ENCODE assay signal across 9 cellular contexts in the genomic region with DNA sequence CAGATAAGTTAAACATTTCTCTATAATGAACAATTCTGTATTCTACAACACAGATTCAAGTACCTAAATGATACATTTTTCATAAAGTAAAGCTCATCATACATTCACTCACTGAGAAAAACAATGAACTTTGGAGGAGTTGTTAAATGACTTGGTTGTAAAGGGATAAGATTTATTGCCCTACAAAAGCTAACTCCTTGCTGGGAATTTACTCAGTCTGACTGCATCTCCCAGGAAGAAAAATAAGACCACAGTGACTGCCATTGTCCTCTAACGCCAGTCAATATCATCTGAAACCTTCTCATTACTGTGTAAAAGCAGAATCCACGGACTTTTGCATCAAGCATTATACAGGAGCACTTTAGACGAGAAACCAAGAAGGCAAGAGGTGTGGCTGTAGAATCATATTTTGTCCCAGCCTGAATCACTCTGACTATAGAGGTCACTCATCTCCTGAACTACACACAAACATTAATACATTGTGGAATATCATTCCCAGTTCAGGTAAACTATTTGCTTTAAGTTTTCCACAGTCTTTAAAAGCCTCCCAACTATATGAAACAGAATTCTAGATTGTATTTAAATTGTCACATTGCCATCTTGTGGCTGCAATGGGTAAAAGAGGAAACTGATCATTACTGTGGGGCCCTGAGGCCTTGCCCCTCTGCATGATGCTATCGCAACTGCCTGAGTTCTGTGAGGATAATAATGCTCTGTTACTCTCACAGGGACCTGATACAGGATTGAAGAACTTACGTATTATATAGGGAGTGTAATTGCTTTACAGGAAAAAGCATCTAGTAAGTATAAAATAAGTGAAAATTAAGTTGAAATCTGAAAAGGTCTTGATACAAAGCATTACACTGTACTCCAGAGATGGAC.
A peak's percentile ranks its signal among the peaks of the same experiment; 100 is the strongest.
DNase-seq lines count a peak whose midpoint lies in the region; ATAC-seq, FAIRE-seq and TF ChIP-seq lines count a peak whose summit lies in the region.
"Had no signal": no experiment of that assay in that cellular context is flagged by ENCODE, and none has a peak within 500 bp of the region (broad histone marks: within the 10 kb centered on the region; RNA-seq: fewer than 3 reads in every experiment).

No MANE protein-coding gene starts in this region.

- no peak for TF ChIP-seq POLR2A in gastrocnemius medialis (IDR thresholded peaks at IDR 0.05)

- intact Hi-C loops in PC-3 (cut with micrococcal nuclease): loop anchor here (1.0 kb wide), 1 partner anchor 211 kb away; no protein-coding TSS in a partner anchor
- intact Hi-C loops in gastrocnemius medialis (cut with DNase I; ENCODE audit: low total_unique reads): no loop called here

- POLR2A ChIA-PET in PC-3 (lab: Charles Lee; ENCODE audit: unreplicated experiment): no interaction called here

- H3K4me3 ChIP-seq in PC-3 (ENCODE audit: low read length): no peak overlapping the region
- H3K4me3 ChIP-seq in fibroblast of mammary gland (ENCODE audit: control insufficient read depth, low read depth, low read length): no peak overlapping the region
- no peak overlapping the region for H3K4me3 ChIP-seq in small intestine (ENCODE audit: low read depth in 1 of 2, low read length in 2 of 2)
- H3K4me3 ChIP-seq in gastrocnemius medialis: no peak overlapping the region
- H3K4me3 ChIP-seq: BLaER1 had no signal

- no peak overlapping the region for H3K27ac ChIP-seq in PC-3 (ENCODE audit: low read length)
- no peak overlapping the region for H3K27ac ChIP-seq in small intestine (ENCODE audit: low read depth in 1 of 2, low read length in 1 of 2)
- no peak overlapping the region for H3K27ac ChIP-seq in gastrocnemius medialis
- H3K27ac ChIP-seq: BLaER1 had no signal

- H3K9me3 ChIP-seq in PC-3 (ENCODE audit: low read length) (no peaks in the 10 kb centered on the region), small intestine (ENCODE audit: control insufficient read depth, low read depth) (no peaks in the 10 kb centered on the region), gastrocnemius medialis (no peaks in the 10 kb centered on the region)

- H2AFZ ChIP-seq in PC-3 (ENCODE audit: low read length): no peak overlapping the region

- BruUV-seq in PC-3 (replicated peaks; lab: Mats Ljungman, UMichigan): no TSS peak

- DNase-seq in NCI-H1694 treated with DMSO at 0.1 percent for 48 hours (lab: John Stamatoyannopoulos, UW) (peak; percentile 26), NCI-H1694 (lab: John Stamatoyannopoulos, UW) (no peak), PC-3 (peak; percentile 68), fibroblast of mammary gland (ENCODE audit: low read depth) (peak; percentile 4), small intestine (peak; percentile 21), gastrocnemius medialis (no peak)

- TF ChIP-seq CTCF in PC-3 (conservative IDR thresholded peaks at IDR 0.05; ENCODE audit: low read depth, low read length) (peak; percentile 92), fibroblast of mammary gland (conservative IDR thresholded peaks at IDR 0.05; ENCODE audit: control insufficient read depth, insufficient read depth, low read depth, low read length) (peak; percentile 5), gastrocnemius medialis (IDR thresholded peaks at IDR 0.05 in 4 of 5, conservative IDR thresholded peaks at IDR 0.05 in 1 of 5) (no peak)

- H3K4me2 ChIP-seq in PC-3 (ENCODE audit: low read length): no peak overlapping the region
- H3K4me2 ChIP-seq: BLaER1 had no signal

- 12 to 33% (median 28%) methylated on average over 5 of the region's 5 CpGs for WGBS in small intestine, 3 donors

- H3K9ac ChIP-seq in PC-3 (ENCODE audit: low read length): no peak overlapping the region
- H3K9ac ChIP-seq: BLaER1 had no signal

- FAIRE-seq in small intestine (lab: Jason Lieb, UNC): no peak

- in situ Hi-C loops in gastrocnemius medialis (cut with MboI; ENCODE audit: low sequenced_read_pairs in 4 of 4): no loop called here

- H3K27me3 ChIP-seq in PC-3 (ENCODE audit: low read length) (no peaks in the 10 kb centered on the region), small intestine (ENCODE audit: control insufficient read depth in 2 of 2, insufficient read depth in 2 of 2, low read length in 2 of 2) (no peaks in the 10 kb centered on the region), gastrocnemius medialis (no peaks in the 10 kb centered on the region)
- H3K27me3 ChIP-seq: BLaER1 had no signal

- H3K36me3 ChIP-seq in PC-3 (ENCODE audit: low read depth, low read length): no peaks in the 10 kb centered on the region
- no peaks in the 10 kb centered on the region for H3K36me3 ChIP-seq in small intestine (ENCODE audit: control insufficient read depth in 2 of 2, insufficient read depth in 2 of 2, low read length in 2 of 2)
- no peaks in the 10 kb centered on the region for H3K36me3 ChIP-seq in gastrocnemius medialis
- H3K36me3 ChIP-seq: BLaER1 had no signal

- no peaks in the 10 kb centered on the region for H3K79me2 ChIP-seq in PC-3 (ENCODE audit: low read length)

- no peaks in the 10 kb centered on the region for H3K4me1 ChIP-seq in PC-3 (ENCODE audit: insufficient read depth, low read length)
- no peaks in the 10 kb centered on the region for H3K4me1 ChIP-seq in small intestine (ENCODE audit: control insufficient read depth in 2 of 2, insufficient read depth in 1 of 2, low read depth in 1 of 2, low read length in 1 of 2)
- no peaks in the 10 kb centered on the region for H3K4me1 ChIP-seq in gastrocnemius medialis
- H3K4me1 ChIP-seq: BLaER1 had no signal

- ATAC-seq in GM21390 (IDR thresholded peaks at IDR 0.05; ENCODE audit: unreplicated experiment): peak; percentile 81
- ATAC-seq in HG03565 (IDR thresholded peaks at IDR 0.05; ENCODE audit: unreplicated experiment): peak; percentile 79
- ATAC-seq in PC-3: peak; percentile 95
- no peak for ATAC-seq in gastrocnemius medialis

- CTCF ChIA-PET in PC-3 (lab: Charles Lee): no interaction called here

- no peaks in the 10 kb centered on the region for H3F3A ChIP-seq in PC-3 (ENCODE audit: low read length, unreplicated experiment)

- no peaks in the 10 kb centered on the region for H4K20me1 ChIP-seq in PC-3 (ENCODE audit: low read length)
- H4K20me1 ChIP-seq: BLaER1 had no signal

- H3K9me2 ChIP-seq in PC-3 (replicated peaks; ENCODE audit: low read length): no peaks in the 10 kb centered on the region

Comparison
In these comparisons a context has a peak if more than half of its experiments do, and no peak if none do; other contexts are left out.
1. DNase-seq: peak in NCI-H1694 treated with DMSO at 0.1 percent for 48 hours (single experiment), PC-3 (single experiment), fibroblast of mammary gland (single experiment) and small intestine (single experiment); none in NCI-H1694 (single experiment) and gastrocnemius medialis (0 of 2).
2. ATAC-seq: peak in GM21390 (single experiment), HG03565 (single experiment) and PC-3 (single experiment); none in gastrocnemius medialis (0 of 2).
3. CTCF ChIP-seq: peak in PC-3 (single experiment) and fibroblast of mammary gland (single experiment); none in gastrocnemius medialis (0 of 5).